ENCODE assay signal across 25 cellular contexts in genomic region chr7:11698273-11698930, GRCh38.
A peak's percentile ranks its signal among the peaks of the same experiment; 100 is the strongest.
DNase-seq lines count a peak whose midpoint lies in the region; ATAC-seq lines count a peak whose summit lies in the region.
"Had no signal": no experiment of that assay in that cellular context is flagged by ENCODE, and none has a peak within 500 bp of the region (broad histone marks: within the 10 kb centered on the region; RNA-seq: fewer than 3 reads in every experiment).

No MANE protein-coding gene starts in this region.

- no peak for ATAC-seq in HG02938 (IDR thresholded peaks at IDR 0.05; ENCODE audit: unreplicated experiment)
- ATAC-seq: activated CD8-positive, alpha-beta memory T cell treated with anti-CD3 and anti-CD28 coated beads, Interleukin-2, amount 10 ng/mL, durations not matched to agents 7 days and 5 days; activated naive CD4-positive, alpha-beta T cell treated with anti-CD3 and anti-CD28 coated beads, Interleukin-2, amount 50 U/mL, for 72 hours; foreskin keratinocyte; GM12878; HCT116; lower lobe of right lung; Panc1; T-helper 17 cell had no signal

- DNase-seq in NCI-H1105 treated with DMSO at 0.1 percent for 48 hours (lab: John Stamatoyannopoulos, UW) (peak; percentile 14), NCI-H1105 (lab: John Stamatoyannopoulos, UW) (no peak), NAMALWA (ENCODE audit: low spot score) (peak; percentile 63), dermis microvascular lymphatic vessel endothelial cell (ENCODE audit: low read depth in 2 of 2) (peak; percentile 51 to 60), renal cortical epithelial cell (ENCODE audit: low read depth) (peak; percentile 26), GM19238 (ENCODE audit: insufficient read length, low spot score) (no peak)
- DNase-seq in activated T-cell treated with anti-CD3 and anti-CD28 coated beads, Interleukin-2, amount 50 U/mL, for 1 hour = no peak
- DNase-seq: activated CD4-positive, alpha-beta T cell treated with anti-CD3 and anti-CD28 coated beads for 48 hours; activated CD8-positive, alpha-beta memory T cell treated with anti-CD3 and anti-CD28 coated beads, Interleukin-2, amount 10 ng/mL, durations not matched to agents 7 days and 5 days; DND-41; effector CD4-positive, alpha-beta T cell; erythroblast; foreskin keratinocyte; lower lobe of right lung; NCI-H226; small intestine; stimulated activated CD4-positive, alpha-beta T cell treated with anti-CD3 and anti-CD28 coated beads, Interleukin-2, amount 100 ng/mL, for 48 hours; stimulated activated naive CD4-positive, alpha-beta T cell treated with Interleukin-2 at 50 U/mL for 16 hours; T-helper 17 cell; thyroid gland had no signal

Comparison
In these comparisons a context has a peak if more than half of its experiments do, and no peak if none do; other contexts are left out.
1. DNase-seq: peak in NCI-H1105 treated with DMSO at 0.1 percent for 48 hours (single experiment), NAMALWA (single experiment), dermis microvascular lymphatic vessel endothelial cell (2 of 2) and renal cortical epithelial cell (single experiment); none in NCI-H1105 (single experiment), activated T-cell treated with anti-CD3 and anti-CD28 coated beads, Interleukin-2, amount 50 U/mL, for 1 hour (single experiment) and GM19238 (single experiment).